Comparison of ENCODE assay signal across 11 cellular contexts in the genomic region with DNA sequence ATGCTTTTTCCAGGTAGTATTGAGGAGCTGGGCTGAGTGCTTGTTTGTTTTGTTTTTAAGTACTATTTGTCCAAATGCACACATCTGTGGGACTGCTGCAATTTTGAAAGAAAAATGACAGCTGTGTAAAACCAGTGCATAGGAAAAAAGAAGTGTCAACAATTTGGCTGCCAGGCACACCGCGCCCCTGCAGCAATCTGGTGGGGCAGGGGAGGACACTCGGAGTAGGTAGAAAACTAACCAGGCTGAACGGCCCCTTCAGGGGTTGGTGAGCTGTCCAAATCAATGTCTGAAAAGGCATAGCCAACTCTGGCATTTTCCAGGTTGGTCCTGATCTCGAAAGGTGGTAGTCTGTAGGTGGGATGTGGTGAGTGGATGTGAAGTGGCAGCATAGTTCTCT. TPM values are rescaled to one million over a fixed set of nuclear protein-coding genes. Genes with fewer than 3 reads are reported as not detected.
DNase-seq lines count a peak whose midpoint lies in the region; ATAC-seq and TF ChIP-seq lines count a peak whose summit lies in the region.
"Had no signal": no experiment of that assay in that cellular context is flagged by ENCODE, and none has a peak within 500 bp of the region (broad histone marks: within the 10 kb centered on the region; RNA-seq: fewer than 3 reads in every experiment).

No MANE protein-coding gene starts in this region.

- ATAC-seq in activated CD8-positive, alpha-beta memory T cell treated with anti-CD3 and anti-CD28 coated beads, Interleukin-2, amount 10 ng/mL, durations not matched to agents 7 days and 5 days = no peak
- ATAC-seq in GM19023 (IDR thresholded peaks at IDR 0.05; ENCODE audit: unreplicated experiment) = no peak
- ATAC-seq in HG02763 (IDR thresholded peaks at IDR 0.05; ENCODE audit: unreplicated experiment) = no peak

- H3K27ac ChIP-seq in temporal lobe (ENCODE audit: low read depth, low read length) = peak overlapping the region; percentile 68
- H3K27ac ChIP-seq: epithelial cell of prostate had no signal

- H3K4me1 Mint-ChIP-seq in activated CD8-positive, alpha-beta memory T cell treated with anti-CD3 and anti-CD28 coated beads, Interleukin-2, amount 10 ng/mL, durations not matched to agents 7 days and 5 days = peaks cover 4% of the 10 kb centered on the region
- H3K4me1 Mint-ChIP-seq in MCF 10A (ENCODE audit: insufficient read depth, unreplicated experiment) = peaks cover 6% of the 10 kb centered on the region

- POLR2A ChIA-PET in MCF 10A (lab: Yijun Ruan, JAX) = interaction anchor here (0.6 kb wide), 1 partner anchor 1233 kb away, joined by 3 read pairs; no protein-coding TSS in a partner anchor

- no peak for DNase-seq in activated CD8-positive, alpha-beta memory T cell treated with anti-CD3 and anti-CD28 coated beads, Interleukin-2, amount 10 ng/mL, durations not matched to agents 7 days and 5 days
- DNase-seq in activated CD8-positive, alpha-beta memory T cell treated with anti-CD3 and anti-CD28 coated beads for 24 hours = no peak
- no peak for DNase-seq in MCF 10A (ENCODE audit: unreplicated experiment)
- peak; percentile 1 for DNase-seq in left kidney (ENCODE audit: low read depth, low spot score)
- DNase-seq in DMS79 (lab: John Stamatoyannopoulos, UW) = no peak
- DNase-seq: C1 segment of cervical spinal cord, KBM-7 had no signal

- no peak for TF ChIP-seq CTCF in MCF 10A (IDR thresholded peaks at IDR 0.05; ENCODE audit: unreplicated experiment)

- CTCF ChIA-PET in activated CD8-positive, alpha-beta memory T cell treated with anti-CD3 and anti-CD28 coated beads, Interleukin-2, amount 10 ng/mL, durations not matched to agents 7 days and 5 days (lab: Charles Lee) = no interaction called here
- CTCF ChIA-PET in MCF 10A (lab: Yijun Ruan, JAX) = interaction anchor here (0.6 to 0.8 kb wide), 4 partner anchors 18 to 941 kb away, joined by 3 to 4 read pairs (median 3); no protein-coding TSS in a partner anchor

- no TSS peak for BruUV-seq in MCF 10A (replicated peaks; lab: Mats Ljungman, UMichigan)

- H3K27me3 Mint-ChIP-seq in activated CD8-positive, alpha-beta memory T cell treated with anti-CD3 and anti-CD28 coated beads, Interleukin-2, amount 10 ng/mL, durations not matched to agents 7 days and 5 days = no peaks in the 10 kb centered on the region
- no peaks in the 10 kb centered on the region for H3K27me3 Mint-ChIP-seq in MCF 10A (ENCODE audit: insufficient read depth, unreplicated experiment)

- H3K9me3 Mint-ChIP-seq in activated CD8-positive, alpha-beta memory T cell treated with anti-CD3 and anti-CD28 coated beads, Interleukin-2, amount 10 ng/mL, durations not matched to agents 7 days and 5 days (ENCODE audit: low read depth) = no peaks in the 10 kb centered on the region
- no peaks in the 10 kb centered on the region for H3K9me3 Mint-ChIP-seq in MCF 10A (ENCODE audit: unreplicated experiment)

- H3K36me3 Mint-ChIP-seq in activated CD8-positive, alpha-beta memory T cell treated with anti-CD3 and anti-CD28 coated beads, Interleukin-2, amount 10 ng/mL, durations not matched to agents 7 days and 5 days = no peaks in the 10 kb centered on the region
- H3K36me3 Mint-ChIP-seq in MCF 10A (ENCODE audit: insufficient read depth, unreplicated experiment) = no peaks in the 10 kb centered on the region

- H3K27ac Mint-ChIP-seq in activated CD8-positive, alpha-beta memory T cell treated with anti-CD3 and anti-CD28 coated beads, Interleukin-2, amount 10 ng/mL, durations not matched to agents 7 days and 5 days = no peak overlapping the region
- peak overlapping the region; percentile 80 for H3K27ac Mint-ChIP-seq in MCF 10A (ENCODE audit: low read depth, unreplicated experiment)

- intact Hi-C loops in MCF 10A (cut with micrococcal nuclease) = no loop called here

- H3K4me3 Mint-ChIP-seq in activated CD8-positive, alpha-beta memory T cell treated with anti-CD3 and anti-CD28 coated beads, Interleukin-2, amount 10 ng/mL, durations not matched to agents 7 days and 5 days = peak overlapping the region; percentile 30
- H3K4me3 Mint-ChIP-seq in MCF 10A (ENCODE audit: unreplicated experiment) = peak overlapping the region; percentile 82

RNA-seq across cellular contexts. Expression of gene LDOC1, which starts 1.1 kb away (rescaled TPM):
- 1 to 10 TPM; 1.3 to 2.0 TPM for total RNA-seq in activated CD8-positive, alpha-beta memory T cell treated with anti-CD3 and anti-CD28 coated beads, Interleukin-2, amount 10 ng/mL, durations not matched to agents 7 days and 5 days
- 21.8 and 26.9 TPM in 2 replicates for total RNA-seq in MCF 10A (2022)
- 6.9 TPM for total RNA-seq in temporal lobe
